Comparison of ENCODE assay signal across 9 cellular contexts in genomic region chr12:10392394-10392930, GRCh38. TPM values are rescaled to one million over a fixed set of nuclear protein-coding genes. Genes with fewer than 3 reads are reported as not detected.
DNase-seq lines count a peak whose midpoint lies in the region; ATAC-seq and TF ChIP-seq lines count a peak whose summit lies in the region.
"Had no signal": no experiment of that assay in that cellular context is flagged by ENCODE, and none has a peak within 500 bp of the region (broad histone marks: within the 10 kb centered on the region; RNA-seq: fewer than 3 reads in every experiment).

No MANE protein-coding gene starts in this region.

- TF ChIP-seq POLR2A in testis (IDR thresholded peaks at IDR 0.05), result no peak

- POLR2A ChIA-PET in OCI-LY7 (lab: Charles Lee), result interaction anchor here (0.6 to 3.5 kb wide), 13 partner anchors 9 to 745 kb away, joined by 3 to 36 read pairs (median 5); no protein-coding TSS in a partner anchor

- H3K4me2 ChIP-seq in OCI-LY7 (ENCODE audit: low read length), result peak overlapping the region; percentile 100

- H3K9me3 ChIP-seq in OCI-LY7 (ENCODE audit: low read length) (no peaks in the 10 kb centered on the region), testis (no peaks in the 10 kb centered on the region)

- CTCF ChIA-PET in OCI-LY7 (lab: Charles Lee; ENCODE audit: unreplicated experiment), result interaction anchor here (0.7 kb wide), 1 partner anchor 167 kb away, joined by 3 read pairs; no protein-coding TSS in a partner anchor

- H3K79me2 ChIP-seq in OCI-LY7 (ENCODE audit: insufficient read depth, low read depth, low read length), result peaks cover 46% of the 10 kb centered on the region

- no peaks in the 10 kb centered on the region for H3K27me3 ChIP-seq in testis
- H3K27me3 ChIP-seq: cardiac muscle cell had no signal

- H3K27ac ChIP-seq in OCI-LY7 (ENCODE audit: low read depth, low read length, poor library complexity, severe bottlenecking), result peak overlapping the region; percentile 97
- no peak overlapping the region for H3K27ac ChIP-seq in testis
- H3K27ac ChIP-seq: cardiac muscle cell had no signal

- H3K36me3 ChIP-seq in OCI-LY7 (ENCODE audit: insufficient read depth, low read length) (no peaks in the 10 kb centered on the region), testis (ENCODE audit: low read depth, missing control alignments) (no peaks in the 10 kb centered on the region)
- H3K36me3 ChIP-seq: cardiac muscle cell had no signal

- no peak for TF ChIP-seq CTCF in AG10803 (conservative IDR thresholded peaks at IDR 0.05; ENCODE audit: low read length)
- TF ChIP-seq CTCF in OCI-LY7 (conservative IDR thresholded peaks at IDR 0.05; ENCODE audit: low read length), result no peak
- no peak for TF ChIP-seq CTCF in testis (IDR thresholded peaks at IDR 0.05)

- H2AFZ ChIP-seq in OCI-LY7 (ENCODE audit: low read length), result peak overlapping the region; percentile 40; the same call in 1 of the 2 replicates

- DNase-seq in AG10803 (ENCODE audit: low read depth) (peak; percentile 98), OCI-LY7 (ENCODE audit: low spot score) (peak; percentile 86), fibroblast of gingiva (ENCODE audit: low read depth) (peak; percentile 99), skeletal muscle cell (ENCODE audit: low read depth) (peak; percentile 88), testis (no peak)

- intact Hi-C loops in OCI-LY7 (cut with micrococcal nuclease; ENCODE audit: unreplicated experiment), result loop anchor here (5.0 to 10.0 kb wide), 3 partner anchors 725 to 1962 kb away; partner anchors contain the start of genes BORCS5, CLEC2D, MANSC1 and RIMKLB
- intact Hi-C loops in testis (cut with DNase I; ENCODE audit: low total_unique reads), result no loop called here

- H3K4me3 ChIP-seq in AG10803 (ENCODE audit: low read length), result no peak overlapping the region
- peak overlapping the region; percentile 40 for H3K4me3 ChIP-seq in OCI-LY7 (ENCODE audit: low read depth, low read length, poor library complexity, severe bottlenecking)
- no peak overlapping the region for H3K4me3 ChIP-seq in skeletal muscle cell (ENCODE audit: low read depth, low read length)
- H3K4me3 ChIP-seq in testis, result no peak overlapping the region
- H3K4me3 ChIP-seq: cardiac muscle cell had no signal

- no TSS peak for BruUV-seq in OCI-LY7 (replicated peaks; lab: Mats Ljungman, UMichigan)

- peaks cover 71% of the 10 kb centered on the region for H3K4me1 ChIP-seq in OCI-LY7 (ENCODE audit: insufficient read depth, low read length, poor library complexity, severe bottlenecking)
- H3K4me1 ChIP-seq in testis, result no peaks in the 10 kb centered on the region

- ATAC-seq in GM18909 (IDR thresholded peaks at IDR 0.05; ENCODE audit: poor library complexity, unreplicated experiment), result peak; percentile 80
- peak; percentile 66 for ATAC-seq in HG03342 (IDR thresholded peaks at IDR 0.05; ENCODE audit: unreplicated experiment)
- ATAC-seq in GM21360 (IDR thresholded peaks at IDR 0.05; ENCODE audit: unreplicated experiment), result no peak

- WGBS in testis, 2 donors, result 69 to 76% methylated on average over 7 of the region's 7 CpGs

- no peaks in the 10 kb centered on the region for H3K9me2 ChIP-seq in OCI-LY7 (ENCODE audit: insufficient read depth, low read length)

- no peaks in the 10 kb centered on the region for H4K20me1 ChIP-seq in OCI-LY7 (ENCODE audit: insufficient read depth, low read length)

RNA-seq across cellular contexts. Expression of gene KLRK1, which starts 2.6 kb away (rescaled TPM):
- 35.7 and 35.9 TPM in 2 replicates for total RNA-seq in OCI-LY7 (2014; rRNA removed; shearing (Covaris generic))
- total RNA-seq in OCI-LY7 (2022), result 26.6 and 35.4 TPM in 2 replicates
- total RNA-seq in testis, result 1 to 10 TPM; 1.3 to 2.8 TPM
- polyA plus RNA-seq in testis (ENCODE audit: insufficient read depth, low read depth, low replicate concordance), result 5.4 TPM
- total RNA-seq: cardiac muscle cell had no signal

RNA-seq across cellular contexts. Expression of gene KLRC4, which starts 17.1 kb away (rescaled TPM):
- 8.6 and 9.3 TPM in 2 replicates for total RNA-seq in OCI-LY7 (2014; rRNA removed; shearing (Covaris generic))
- total RNA-seq in OCI-LY7 (2022), result 9.9 and 10.9 TPM in 2 replicates
- not detected for total RNA-seq in testis
- polyA plus RNA-seq in testis (ENCODE audit: insufficient read depth, low read depth, low replicate concordance), result not detected
- total RNA-seq: cardiac muscle cell had no signal
- polyA plus RNA-seq: cardiac muscle cell had no signal

RNA-seq across cellular contexts. Expression of gene KLRC3, which starts 27.9 kb away (rescaled TPM):
- 4.7 and 6.8 TPM in 2 replicates for total RNA-seq in OCI-LY7 (2014; rRNA removed; shearing (Covaris generic))
- total RNA-seq in OCI-LY7 (2022) (1.5 and 3.0 TPM in 2 replicates), testis (1 to 10 TPM in 1 of 2 donors, not detected in 1; 1.3 TPM)
- not detected for polyA plus RNA-seq in testis (ENCODE audit: insufficient read depth, low read depth, low replicate concordance)
- total RNA-seq: cardiac muscle cell had no signal

RNA-seq across cellular contexts. Expression of gene KLRC2, which starts 43.3 kb away (rescaled TPM):
- 1.2 TPM in 1 of 2 replicates, not detected in the other for total RNA-seq in OCI-LY7 (2014; rRNA removed; shearing (Covaris generic))
- total RNA-seq in OCI-LY7 (2022) (not detected in 2 replicates), testis (under 1 TPM in 1 of 2 donors, not detected in 1; 0.56 TPM)
- not detected for polyA plus RNA-seq in testis (ENCODE audit: insufficient read depth, low read depth, low replicate concordance)
- total RNA-seq: cardiac muscle cell had no signal
- polyA plus RNA-seq: cardiac muscle cell had no signal

Comparison
In these comparisons a context has a peak if more than half of its experiments do, and no peak if none do; other contexts are left out.
1. RNA of gene KLRK1, which starts 2.6 kb away (total RNA-seq): 26.6 to 35.9 TPM in OCI-LY7; 1.3 to 2.8 TPM in testis; every median in the first group is over 4 times any median in the second.
2. RNA of gene KLRC4, which starts 17.1 kb away (total RNA-seq): 8.6 to 10.9 TPM in OCI-LY7; not detected in testis; every median in the first group is over 4 times any median in the second.